In genomic region chr2:9778012-9778411, GRCh38 we compare ENCODE assay signal across 8 cellular contexts.
DNase-seq lines count a peak whose midpoint lies in the region; ATAC-seq lines count a peak whose summit lies in the region.

No MANE protein-coding gene starts in this region.

- no peaks in the 10 kb centered on the region for H3K9me3 Mint-ChIP-seq in CD8-positive, alpha-beta memory T cell

- H3K9me3 ChIP-seq in CD8-positive, alpha-beta memory T cell (ENCODE audit: low read length): no peaks in the 10 kb centered on the region

- POLR2A ChIA-PET in CD8-positive, alpha-beta memory T cell (lab: Charles Lee): no interaction called here

- no peak for DNase-seq in CD8-positive, alpha-beta memory T cell
- DNase-seq in HCEC 1CT (peak; percentile 20), left lobe of liver (ENCODE audit: low spot score) (no peak), NCI-H2171 treated with DMSO at 0.1 percent for 48 hours (lab: John Stamatoyannopoulos, UW) (no peak), C1 segment of cervical spinal cord (lab: John Stamatoyannopoulos, UW) (no peak)
- DNase-seq in activated CD4-positive, alpha-beta T cell treated with anti-CD3 and anti-CD28 coated beads, Interleukin-2, amount 50 U/mL, for 48 hours: peak; percentile 49 to 56

- peaks cover 42% of the 10 kb centered on the region for H3K4me1 ChIP-seq in CD8-positive, alpha-beta memory T cell (ENCODE audit: insufficient read depth, low read length)

- no peaks in the 10 kb centered on the region for H3K27me3 ChIP-seq in CD8-positive, alpha-beta memory T cell (ENCODE audit: insufficient read depth, low read length, poor library complexity, severe bottlenecking)

- peak overlapping the region in 6 of 8 donors; percentile 68 to 99 (median 88) for H3K27ac Mint-ChIP-seq in CD8-positive, alpha-beta memory T cell

- peaks cover 38 to 46% (median 46%) of the 10 kb centered on the region in 3 donors for H3K4me1 Mint-ChIP-seq in CD8-positive, alpha-beta memory T cell

- CTCF ChIA-PET in CD8-positive, alpha-beta memory T cell (lab: Charles Lee): interaction anchor here (1.4 to 5.3 kb wide), 2 partner anchors 22 to 159 kb away, joined by 3 to 19 read pairs; no protein-coding TSS in a partner anchor

- peaks cover 0 to 2% of the 10 kb centered on the region in 2 donors for H3K27me3 Mint-ChIP-seq in CD8-positive, alpha-beta memory T cell

- no peak overlapping the region for H3K4me3 ChIP-seq in CD8-positive, alpha-beta memory T cell (ENCODE audit: low read length)

- peaks cover 0 to 1% (median 0%) of the 10 kb centered on the region in 3 donors for H3K36me3 Mint-ChIP-seq in CD8-positive, alpha-beta memory T cell

- ATAC-seq in left lobe of liver: peak; percentile 65
- no peak for ATAC-seq in HG02623 (IDR thresholded peaks at IDR 0.05; ENCODE audit: unreplicated experiment)
- no peak for ATAC-seq in GM18868 (IDR thresholded peaks at IDR 0.05; ENCODE audit: unreplicated experiment)

- H3K36me3 ChIP-seq in CD8-positive, alpha-beta memory T cell (ENCODE audit: insufficient read depth, low read length): no peaks in the 10 kb centered on the region

- peak overlapping the region in 2 of 7 donors; percentile 11 to 13 for H3K4me3 Mint-ChIP-seq in CD8-positive, alpha-beta memory T cell

- no peak overlapping the region for H3K27ac ChIP-seq in CD8-positive, alpha-beta memory T cell (ENCODE audit: low read depth, low read length)

Comparison
In these comparisons a context has a peak if more than half of its experiments do, and no peak if none do; other contexts are left out.
1. DNase-seq: peak in HCEC 1CT (single experiment) and activated CD4-positive, alpha-beta T cell treated with anti-CD3 and anti-CD28 coated beads, Interleukin-2, amount 50 U/mL, for 48 hours (2 of 2); none in CD8-positive, alpha-beta memory T cell (0 of 5), left lobe of liver (single experiment), NCI-H2171 treated with DMSO at 0.1 percent for 48 hours (single experiment) and C1 segment of cervical spinal cord (0 of 14).